15 cellular contexts compared by ENCODE assay signal in genomic region chr12:117514016-117514415, GRCh38.
DNase-seq lines count a peak whose midpoint lies in the region; ATAC-seq and TF ChIP-seq lines count a peak whose summit lies in the region.
"Had no signal": no experiment of that assay in that cellular context is flagged by ENCODE, and none has a peak within 500 bp of the region (broad histone marks: within the 10 kb centered on the region; RNA-seq: fewer than 3 reads in every experiment).

No MANE protein-coding gene starts in this region.

- H3K9ac ChIP-seq in H9 (ENCODE audit: extremely low read depth, insufficient read length, low read length) (no peak overlapping the region), GM23248 (no peak overlapping the region)

- no peak overlapping the region for H2AFZ ChIP-seq in H9 (ENCODE audit: low read length)
- no peak overlapping the region for H2AFZ ChIP-seq in GM23248

- WGBS in H9 (ENCODE audit: extremely low coverage, insufficient read length, low lambda C conversion rate): no CpG with 5 or more reads among the region's 5 CpGs
- WGBS in heart left ventricle, 4 donors: 24 to 27% (median 25%) methylated on average over 5 of the region's 5 CpGs
- WGBS in prostate gland: 14% methylated on average over 5 of the region's 5 CpGs
- 1 to 3% methylated on average over 5 of the region's 5 CpGs for WGBS in GM23248 (ENCODE audit: low coverage in 1 of 2, low lambda C conversion rate in 2 of 2, missing lambda C conversion rate in 2 of 2), 2 experiments

- H3K9me2 ChIP-seq in GM23248 (ENCODE audit: insufficient read depth): no peaks in the 10 kb centered on the region

- H3K56ac ChIP-seq in H9 (ENCODE audit: insufficient read length, low read depth, low read length): no peak overlapping the region

- no peak overlapping the region for H2BK120ac ChIP-seq in H9 (ENCODE audit: low read depth, low read length, poor library complexity, severe bottlenecking)

- TF ChIP-seq POLR2A in heart left ventricle (IDR thresholded peaks at IDR 0.05): no peak
- no peak for TF ChIP-seq POLR2A in prostate gland (IDR thresholded peaks at IDR 0.05)

- H4K91ac ChIP-seq in H9 (ENCODE audit: insufficient read length, low read depth, low read length): no peak overlapping the region

- no peaks in the 10 kb centered on the region for H3F3A ChIP-seq in GM23248 (ENCODE audit: insufficient read depth)

- intact Hi-C loops in heart left ventricle (cut with DNase I): no loop called here
- intact Hi-C loops in prostate gland (cut with DNase I): no loop called here

- no peak overlapping the region for H3K4me3 Mint-ChIP-seq in H9
- H3K4me3 Mint-ChIP-seq in progenitor cell of endocrine pancreas (ENCODE audit: low read depth): no peak overlapping the region
- H3K4me3 Mint-ChIP-seq: activated naive CD8-positive, alpha-beta T cell treated with anti-CD3 and anti-CD28 coated beads for 36 hours had no signal

- H2BK5ac ChIP-seq in H9 (ENCODE audit: insufficient read length, low read length): no peak overlapping the region

- no peak overlapping the region for H3K23ac ChIP-seq in H9 (ENCODE audit: insufficient read length, low read depth, low read length)

- no peak overlapping the region for H4K5ac ChIP-seq in H9 (ENCODE audit: insufficient read length, low read depth, low read length)

- H3K4me2 ChIP-seq in H9 (ENCODE audit: insufficient read depth, insufficient read length, low read length) (no peak overlapping the region), GM23248 (ENCODE audit: unreplicated experiment) (no peak overlapping the region)

- H3K79me1 ChIP-seq in H9 (ENCODE audit: insufficient read depth, low read depth, low read length, poor library complexity, severe bottlenecking): no peaks in the 10 kb centered on the region

- no peak overlapping the region for H3K4me3 ChIP-seq in heart left ventricle
- H3K4me3 ChIP-seq in prostate gland: no peak overlapping the region
- H3K4me3 ChIP-seq in GM23248: no peak overlapping the region
- H3K4me3 ChIP-seq: colonic mucosa, esophagus muscularis mucosa, vagina had no signal

- no peak overlapping the region for H2BK15ac ChIP-seq in H9 (ENCODE audit: low read depth, low read length)

- no peak overlapping the region for H2BK12ac ChIP-seq in H9 (ENCODE audit: insufficient read length, low read depth, low read length)

- H2BK20ac ChIP-seq in H9 (ENCODE audit: low read depth, low read length, poor library complexity, severe bottlenecking): no peak overlapping the region

- no peak overlapping the region for H3K4ac ChIP-seq in H9 (ENCODE audit: low read depth, low read length)

- no peak overlapping the region for H3T11ph ChIP-seq in H9 (ENCODE audit: low read length)

- H4K20me1 ChIP-seq in H9 (ENCODE audit: control insufficient read depth, insufficient read depth, insufficient read length) (no peaks in the 10 kb centered on the region), GM23248 (ENCODE audit: insufficient read depth) (no peaks in the 10 kb centered on the region)

- H2AK5ac ChIP-seq in H9 (ENCODE audit: insufficient read length, low read length): no peak overlapping the region

- H3K27ac ChIP-seq in H9 (ENCODE audit: insufficient read length, low read depth, low read length) (no peak overlapping the region), heart left ventricle (peak overlapping the region in 8 of 12 donors; percentile 20 to 67 (median 44)), prostate gland (peak overlapping the region; percentile 5 to 51), GM23248 (no peak overlapping the region)
- H3K27ac ChIP-seq: colonic mucosa, esophagus muscularis mucosa, vagina had no signal

- ATAC-seq in heart left ventricle (peak; percentile 68 to 87 (median 76)), HG02852 (IDR thresholded peaks at IDR 0.05; ENCODE audit: unreplicated experiment) (no peak), GM19397 (IDR thresholded peaks at IDR 0.05; ENCODE audit: unreplicated experiment) (no peak)

- no peaks in the 10 kb centered on the region for H3K36me3 Mint-ChIP-seq in H9 (ENCODE audit: insufficient read depth in 1 of 3, low read depth in 3 of 3)
- no peaks in the 10 kb centered on the region for H3K36me3 Mint-ChIP-seq in progenitor cell of endocrine pancreas (ENCODE audit: insufficient read depth)
- H3K36me3 Mint-ChIP-seq: activated naive CD8-positive, alpha-beta T cell treated with anti-CD3 and anti-CD28 coated beads for 36 hours had no signal

- in situ Hi-C loops in GM23248 (cut with MboI): no loop called here

- H3K79me2 ChIP-seq in H9 (ENCODE audit: insufficient read depth, low read length): no peaks in the 10 kb centered on the region
- no peaks in the 10 kb centered on the region for H3K79me2 ChIP-seq in GM23248 (ENCODE audit: insufficient read depth)

- H3K4me1 Mint-ChIP-seq in H9 (peaks cover 33 to 35% of the 10 kb centered on the region in 2 experiments), progenitor cell of endocrine pancreas (ENCODE audit: low read depth) (peaks cover 13% of the 10 kb centered on the region)

- no peak overlapping the region for H3K18ac ChIP-seq in H9 (ENCODE audit: insufficient read length, low read depth, low read length)

- peaks cover 8% of the 10 kb centered on the region; the same call in 1 of the 2 replicates for H3K4me1 ChIP-seq in H9 (ENCODE audit: insufficient read depth, low read length)
- H3K4me1 ChIP-seq in heart left ventricle: peaks cover 0 to 13% (median under 1%) of the 10 kb centered on the region in 12 donors
- peaks cover 6% of the 10 kb centered on the region for H3K4me1 ChIP-seq in prostate gland (replicated peaks)
- no peaks in the 10 kb centered on the region for H3K4me1 ChIP-seq in GM23248 (ENCODE audit: insufficient read depth)
- H3K4me1 ChIP-seq: BE2C, colonic mucosa, vagina had no signal

- no peak for DNase-seq in H9
- peak; percentile 64 to 66 for DNase-seq in NCI-H526 (lab: John Stamatoyannopoulos, UW)
- DNase-seq in heart left ventricle: peak in 2 of 5 donors; percentile 28 to 30
- peak; percentile 62 for DNase-seq in prostate gland (ENCODE audit: low spot score)
- no peak for DNase-seq in progenitor cell of endocrine pancreas (ENCODE audit: low spot score, unreplicated experiment)
- no peak for DNase-seq in GM23248
- DNase-seq: activated naive CD8-positive, alpha-beta T cell treated with anti-CD3 and anti-CD28 coated beads for 36 hours; BE2C; colonic mucosa; NCI-H146; stimulated activated CD4-positive, alpha-beta T cell treated with anti-CD3 and anti-CD28 coated beads, Interleukin-1b, Interleukin-23, amount 100 ng/mL, for 48 hours had no signal

- H3K14ac ChIP-seq in H9 (ENCODE audit: insufficient read depth, low read length): no peak overlapping the region

- no peak overlapping the region for H4K8ac ChIP-seq in H9 (replicated peaks; ENCODE audit: insufficient read length, low read depth, low read length)

- H3K9me3 ChIP-seq in H9 (ENCODE audit: control insufficient read depth, low read depth, low read length) (no peaks in the 10 kb centered on the region), heart left ventricle (peaks cover 0 to 4% (median 0%) of the 10 kb centered on the region in 12 donors), prostate gland (no peaks in the 10 kb centered on the region), GM23248 (ENCODE audit: low read depth) (no peaks in the 10 kb centered on the region)
- H3K9me3 ChIP-seq: BE2C, colonic mucosa, esophagus muscularis mucosa, vagina had no signal

- H3K9me3 Mint-ChIP-seq in H9: no peaks in the 10 kb centered on the region
- H3K9me3 Mint-ChIP-seq in progenitor cell of endocrine pancreas (ENCODE audit: low read depth): no peaks in the 10 kb centered on the region
- H3K9me3 Mint-ChIP-seq: activated naive CD8-positive, alpha-beta T cell treated with anti-CD3 and anti-CD28 coated beads for 36 hours had no signal

- H3K36me3 ChIP-seq in heart left ventricle: no peaks in the 10 kb centered on the region
- no peaks in the 10 kb centered on the region for H3K36me3 ChIP-seq in prostate gland
- no peaks in the 10 kb centered on the region for H3K36me3 ChIP-seq in GM23248 (ENCODE audit: low read depth)
- H3K36me3 ChIP-seq: BE2C, colonic mucosa, esophagus muscularis mucosa, vagina had no signal

- H3K27me3 Mint-ChIP-seq in H9 (ENCODE audit: low read depth): peaks cover 4% of the 10 kb centered on the region; the same call in 1 of the 2 replicates
- peaks cover 100% of the 10 kb centered on the region for H3K27me3 Mint-ChIP-seq in progenitor cell of endocrine pancreas
- H3K27me3 Mint-ChIP-seq: activated naive CD8-positive, alpha-beta T cell treated with anti-CD3 and anti-CD28 coated beads for 36 hours had no signal

- H3K27ac Mint-ChIP-seq in H9 (peak overlapping the region in 2 of 3 experiments; percentile 11 to 35; a peak in 3 of 7 replicates), progenitor cell of endocrine pancreas (no peak overlapping the region)
- H3K27ac Mint-ChIP-seq: activated naive CD8-positive, alpha-beta T cell treated with anti-CD3 and anti-CD28 coated beads for 36 hours had no signal

- H3K23me2 ChIP-seq in H9 (ENCODE audit: insufficient read length, low read depth, low read length, poor library complexity, severe bottlenecking): no peaks in the 10 kb centered on the region

- no peaks in the 10 kb centered on the region for H3K27me3 ChIP-seq in H9 (ENCODE audit: insufficient read depth, low read length)
- H3K27me3 ChIP-seq in heart left ventricle: peaks cover 0 to 3% (median 0%) of the 10 kb centered on the region in 9 donors
- no peaks in the 10 kb centered on the region for H3K27me3 ChIP-seq in prostate gland (replicated peaks; ENCODE audit: insufficient read depth)
- H3K27me3 ChIP-seq in GM23248 (replicated peaks; ENCODE audit: insufficient read depth): no peaks in the 10 kb centered on the region
- H3K27me3 ChIP-seq: BE2C, colonic mucosa, vagina had no signal

- TF ChIP-seq CTCF in H9 (conservative IDR thresholded peaks at IDR 0.05) (no peak), heart left ventricle (IDR thresholded peaks at IDR 0.05) (no peak), prostate gland (IDR thresholded peaks at IDR 0.05) (no peak), progenitor cell of endocrine pancreas (IDR thresholded peaks at IDR 0.05; ENCODE audit: unreplicated experiment) (no peak)

Comparison
In these comparisons a context has a peak if more than half of its experiments do, and no peak if none do; other contexts are left out.
1. DNase-seq: peak in NCI-H526 (2 of 2) and prostate gland (single experiment); none in H9 (single experiment), progenitor cell of endocrine pancreas (single experiment) and GM23248 (single experiment).
2. H3K27ac ChIP-seq: peak in heart left ventricle (8 of 12) and prostate gland (2 of 2); none in H9 (single experiment) and GM23248 (single experiment).
3. ATAC-seq: peak in heart left ventricle (4 of 4); none in HG02852 (single experiment) and GM19397 (single experiment).